ENCODE assay signal across 8 cellular contexts in the genomic region with DNA sequence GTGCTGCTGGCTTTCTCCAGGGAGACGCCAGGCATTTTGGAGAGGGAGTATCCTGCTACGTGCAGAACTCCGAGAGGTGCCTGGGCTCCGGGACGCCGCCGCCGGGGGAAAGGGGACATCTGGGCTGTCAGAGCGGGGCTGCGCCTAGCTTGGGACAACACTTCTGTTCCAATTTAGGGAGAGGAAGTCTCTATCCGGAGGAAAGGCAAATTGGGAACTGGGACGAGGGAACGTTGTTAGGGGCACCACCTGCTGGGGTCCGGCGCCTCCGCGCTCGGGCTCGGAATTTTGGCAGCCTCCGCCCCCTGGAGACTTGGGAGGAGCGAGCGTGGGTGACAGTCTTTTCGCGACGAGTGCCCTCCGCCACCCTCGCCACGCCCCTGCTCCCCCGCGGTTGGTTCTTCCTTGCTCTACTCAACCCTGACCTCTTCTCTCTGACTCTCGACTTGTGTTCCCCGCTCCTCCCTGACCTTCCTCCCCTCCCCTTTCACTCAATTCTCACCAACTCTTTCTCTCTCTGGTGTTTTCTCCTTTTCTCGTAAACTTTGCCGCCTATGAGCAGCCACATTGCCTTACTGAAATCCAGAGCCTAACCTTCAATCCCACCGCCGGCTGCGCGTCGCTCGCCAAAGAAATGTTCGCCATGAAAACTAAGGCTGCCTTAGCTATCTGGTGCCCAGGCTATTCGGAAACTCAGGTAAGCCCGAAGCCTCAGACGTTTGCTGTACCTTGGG. TPM values are rescaled to one million over a fixed set of nuclear protein-coding genes. Genes with fewer than 3 reads are reported as not detected.
DNase-seq lines count a peak whose midpoint lies in the region; ATAC-seq and TF ChIP-seq lines count a peak whose summit lies in the region.

No MANE protein-coding gene starts in this region.

- H3K36me3 ChIP-seq in HCT116 (ENCODE audit: control insufficient read depth in 1 of 2, insufficient read depth in 2 of 2, low read length in 2 of 2) (no peaks in the 10 kb centered on the region), duodenal mucosa (ENCODE audit: control insufficient read depth in 1 of 2, insufficient read depth in 2 of 2, low read length in 2 of 2) (no peaks in the 10 kb centered on the region)

- TF ChIP-seq RAD21 in HCT116 (IDR thresholded peaks at IDR 0.05; ENCODE audit: low read depth), result no peak

- peak; percentile 50 for DNase-seq in GDM1 (lab: John Stamatoyannopoulos, UW)
- DNase-seq in HCT116 (ENCODE audit: low read depth, low spot score), result peak; percentile 19
- peak; percentile 20 for DNase-seq in NAMALWA (ENCODE audit: low spot score)
- peak; percentile 35 to 66 for DNase-seq in activated CD4-positive, alpha-beta T cell treated with anti-CD3 and anti-CD28 coated beads for 24 hours (ENCODE audit: low read depth in 2 of 2)
- DNase-seq in lung microvascular endothelial cell (ENCODE audit: low read depth in 2 of 2), result peak; percentile 14 to 24
- peak; percentile 23 for DNase-seq in stimulated activated CD8-positive, alpha-beta memory T cell treated with anti-CD3 and anti-CD28 coated beads, Interleukin-15, amount 100 ng/mL, for 1 hour (ENCODE audit: low read depth)
- no peak for DNase-seq in GF-D8 (lab: John Stamatoyannopoulos, UW)

- H3K4me1 ChIP-seq in HCT116 (ENCODE audit: control insufficient read depth in 1 of 2, insufficient read depth in 2 of 2, low read length in 2 of 2) (peaks cover 6 to 12% of the 10 kb centered on the region in 2 experiments; a peak in 2 of 4 replicates), duodenal mucosa (ENCODE audit: control insufficient read depth in 1 of 2, insufficient read depth in 2 of 2, low read length in 2 of 2) (peaks cover 11 to 15% of the 10 kb centered on the region in 2 donors)

- H3K9me3 ChIP-seq in HCT116 (ENCODE audit: control insufficient read depth in 1 of 2, insufficient read depth in 1 of 2, low read depth in 1 of 2, low read length in 2 of 2), result no peaks in the 10 kb centered on the region
- no peaks in the 10 kb centered on the region for H3K9me3 ChIP-seq in duodenal mucosa (ENCODE audit: control insufficient read depth in 1 of 2, low read length in 2 of 2)

- BruUV-seq in HCT116 (replicated peaks; lab: Mats Ljungman, UMichigan), result no TSS peak

- peak overlapping the region; percentile 76 for H3K4me2 ChIP-seq in HCT116 (ENCODE audit: low read length)

- H3K4me3 ChIP-seq in HCT116 (replicated peaks in 1 of 2; ENCODE audit: low read depth in 1 of 2, low read length in 2 of 2) (peak overlapping the region; percentile 47 to 55), duodenal mucosa (ENCODE audit: low read depth in 1 of 2, low read length in 2 of 2) (peak overlapping the region; percentile 74 to 79)

- ATAC-seq in HCT116, result peak; percentile 87

- intact Hi-C loops in HCT116 (cut with micrococcal nuclease), result no loop called here

- no peak overlapping the region for H3K27ac ChIP-seq in HCT116 (ENCODE audit: low read depth, low read length)
- H3K27ac ChIP-seq in duodenal mucosa (ENCODE audit: low read depth, low read length), result no peak overlapping the region

- H3K9ac ChIP-seq in HCT116 (ENCODE audit: low read length) (no peak overlapping the region), duodenal mucosa (ENCODE audit: low read depth in 1 of 2, low read length in 2 of 2) (peak overlapping the region in 1 of 2 donors; percentile 39)

- peaks cover 34% of the 10 kb centered on the region for H3K27me3 ChIP-seq in HCT116 (ENCODE audit: insufficient read depth, low read length)
- H3K27me3 ChIP-seq in duodenal mucosa (ENCODE audit: control insufficient read depth in 1 of 2, insufficient read depth in 2 of 2, low read length in 2 of 2), result peaks cover 48 to 53% of the 10 kb centered on the region in 2 donors

- no peaks in the 10 kb centered on the region for H3K9me2 ChIP-seq in HCT116 (ENCODE audit: insufficient read depth)

- peak overlapping the region; percentile 94 for H2AFZ ChIP-seq in HCT116 (ENCODE audit: low read depth, low read length, poor library complexity, severe bottlenecking)

- no peaks in the 10 kb centered on the region for H3K79me2 ChIP-seq in HCT116 (ENCODE audit: insufficient read depth, low read length)

- POLR2A ChIA-PET in HCT116 (lab: Charles Lee), result no interaction called here

- TF ChIP-seq CTCF in HCT116 (IDR thresholded peaks at IDR 0.05 in 2 of 3, conservative IDR thresholded peaks at IDR 0.05 in 1 of 3; ENCODE audit: borderline replicate concordance in 1 of 3, insufficient read depth in 1 of 3, low read depth in 2 of 3, low read length in 2 of 3), result peak in 1 of 3 experiments; percentile 7; a peak in 1 of 6 replicates

- no peaks in the 10 kb centered on the region for H4K20me1 ChIP-seq in HCT116 (ENCODE audit: insufficient read depth)

- TF ChIP-seq POLR2A in HCT116 (IDR thresholded peaks at IDR 0.05; ENCODE audit: borderline replicate concordance, extremely low read depth, insufficient read depth, insufficient read length), result no peak

- RAD21 ChIA-PET in HCT116 (lab: Charles Lee; ENCODE audit: low non-redundant PET in 1 of 2, low total read pairs in 2 of 2, uncharacterized antibody in 2 of 2, unreplicated experiment in 2 of 2), result no interaction called here

- CTCF ChIA-PET in HCT116 (lab: Charles Lee), result no interaction called here

TF ChIP-seq in HCT116, 20 proteins besides CTCF, POLR2A, EP300 and RAD21:
- TF ChIP-seq TCF7L2 (IDR thresholded peaks at IDR 0.05; ENCODE audit: borderline replicate concordance, extremely low read depth, insufficient read depth, insufficient read length) (no peak), SRF (IDR thresholded peaks at IDR 0.05; ENCODE audit: low read depth) (no peak), EGR1 (IDR thresholded peaks at IDR 0.05; ENCODE audit: low read depth) (peak; percentile 78), ZBTB33 (IDR thresholded peaks at IDR 0.05; ENCODE audit: extremely low read depth, insufficient replicate concordance, low read length) (no peak), ELF1 (IDR thresholded peaks at IDR 0.05; ENCODE audit: borderline replicate concordance, low read depth) (no peak), POLR2AphosphoS5 (IDR thresholded peaks at IDR 0.05; ENCODE audit: low read depth, low read length) (peak; percentile 42; the same call in 1 of the 2 replicates), YY1 (IDR thresholded peaks at IDR 0.05; ENCODE audit: extremely low read depth, insufficient replicate concordance, low read depth, low read length) (no peak), ATF3 (IDR thresholded peaks at IDR 0.05) (no peak), CBX3 (IDR thresholded peaks at IDR 0.05; ENCODE audit: low read depth) (no peak)

RNA-seq across cellular contexts. Expression of gene TSLP, which starts 1.6 kb away (rescaled TPM):
- 0.34 TPM for total RNA-seq in HCT116 (2021; ENCODE audit: unreplicated experiment)
- polyA plus RNA-seq in HCT116 (2012), result 0.87 and 1.4 TPM in 2 replicates
- under 0.01 TPM in 1 of 2 replicates, not detected in the other for total RNA-seq in lung microvascular endothelial cell

RNA-seq across cellular contexts. Expression of gene WDR36, which starts 19.0 kb away (rescaled TPM):
- total RNA-seq in HCT116 (2021; ENCODE audit: unreplicated experiment), result 53.6 TPM
- 9.4 and 10.7 TPM in 2 replicates for polyA plus RNA-seq in HCT116 (2012)
- total RNA-seq in lung microvascular endothelial cell, result 28.5 and 38.3 TPM in 2 replicates
